7 cellular contexts compared by ENCODE assay signal in the genomic region with DNA sequence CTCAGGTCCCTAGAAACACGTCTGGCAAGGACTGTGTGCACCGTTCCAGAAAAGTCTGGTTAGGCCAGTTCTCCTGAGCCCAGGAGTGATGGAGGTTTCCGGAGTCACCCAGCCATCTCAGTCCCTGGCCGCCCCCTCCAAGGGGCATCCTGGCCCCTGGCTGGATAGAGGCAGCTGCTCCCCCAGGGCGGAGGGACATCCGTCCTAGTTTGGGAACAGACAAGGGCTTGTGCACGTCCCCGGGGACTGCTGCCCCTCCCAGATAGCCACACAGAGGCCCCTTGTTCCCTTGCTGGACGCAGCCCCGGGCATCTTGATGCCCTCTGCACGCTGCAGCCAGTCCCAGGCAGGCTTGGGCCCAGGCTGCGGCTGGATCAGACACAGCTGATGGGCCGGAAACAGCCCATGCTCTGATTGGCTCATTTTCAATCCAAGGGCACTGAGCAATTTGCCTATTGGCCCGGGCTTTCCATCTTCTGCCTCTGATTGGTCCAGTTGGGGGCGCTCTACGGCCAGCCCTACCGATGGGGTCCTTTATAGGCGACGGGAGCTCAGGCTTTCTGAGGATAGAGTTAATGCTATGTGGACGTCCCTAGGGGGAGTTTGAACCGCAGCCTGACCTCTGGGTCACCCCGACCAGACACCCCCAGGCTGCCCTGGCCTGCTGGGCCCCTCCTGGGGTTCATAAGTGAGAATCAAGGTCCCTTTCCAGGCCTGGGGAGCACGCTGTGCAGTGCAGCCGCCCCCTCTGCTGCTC. TPM values are rescaled to one million over a fixed set of nuclear protein-coding genes. Genes with fewer than 3 reads are reported as not detected.
DNase-seq lines count a peak whose midpoint lies in the region; ATAC-seq and TF ChIP-seq lines count a peak whose summit lies in the region.

No MANE protein-coding gene starts in this region.

- H3K9ac ChIP-seq in OCI-LY3 (ENCODE audit: low read length) (no peak overlapping the region), endodermal cell (ENCODE audit: extremely low read depth, low read length, poor library complexity, severe bottlenecking) (no peak overlapping the region)

- H3K27ac Mint-ChIP-seq in endodermal cell = no peak overlapping the region
- no peak overlapping the region for H3K27ac Mint-ChIP-seq in type B pancreatic cell

- H3K36me3 ChIP-seq in OCI-LY3 (replicated peaks; ENCODE audit: low read depth, low read length) = peaks cover 13% of the 10 kb centered on the region
- no peaks in the 10 kb centered on the region for H3K36me3 ChIP-seq in endodermal cell (ENCODE audit: control insufficient read depth, insufficient read depth, low read length)
- H3K36me3 ChIP-seq in mesodermal cell (ENCODE audit: control insufficient read depth, insufficient read depth, low read length) = peaks cover 8% of the 10 kb centered on the region

- TF ChIP-seq CTCF in OCI-LY3 (IDR thresholded peaks at IDR 0.05; ENCODE audit: low read depth, low read length) (peak; percentile 31), endodermal cell (conservative IDR thresholded peaks at IDR 0.05) (peak; percentile 26), type B pancreatic cell (conservative IDR thresholded peaks at IDR 0.05) (peak; percentile 17)

- H3K27me3 ChIP-seq in OCI-LY3 (ENCODE audit: low read depth, low read length) (no peaks in the 10 kb centered on the region), endodermal cell (ENCODE audit: control insufficient read depth, insufficient read depth, low read length, poor library complexity, severe bottlenecking) (no peaks in the 10 kb centered on the region)

- no peaks in the 10 kb centered on the region for H3K4me1 Mint-ChIP-seq in endodermal cell
- H3K4me1 Mint-ChIP-seq in type B pancreatic cell (ENCODE audit: unreplicated experiment) = peaks cover 15% of the 10 kb centered on the region

- H3K4me3 ChIP-seq in OCI-LY3 (ENCODE audit: low read length) (no peak overlapping the region), endodermal cell (ENCODE audit: low read length) (no peak overlapping the region), mesodermal cell (ENCODE audit: extremely low read depth, insufficient read depth, low read length, poor library complexity, severe bottlenecking) (peak overlapping the region; percentile 2)

- H3K27ac ChIP-seq in OCI-LY3 (ENCODE audit: low read length) (no peak overlapping the region), endodermal cell (ENCODE audit: low read depth, low read length) (peak overlapping the region; percentile 81), mesodermal cell (ENCODE audit: low read depth, low read length, severe bottlenecking) (peak overlapping the region; percentile 85)

- peak overlapping the region; percentile 9; the same call in 1 of the 2 replicates for H3K4me2 ChIP-seq in OCI-LY3 (ENCODE audit: low read length)

- H3K9me3 ChIP-seq in OCI-LY3 (ENCODE audit: insufficient read depth, low read length) = no peaks in the 10 kb centered on the region
- no peaks in the 10 kb centered on the region for H3K9me3 ChIP-seq in endodermal cell (ENCODE audit: control insufficient read depth, low read length)
- H3K9me3 ChIP-seq in mesodermal cell (ENCODE audit: control insufficient read depth, low read length) = no peaks in the 10 kb centered on the region

- H3K36me3 Mint-ChIP-seq in endodermal cell (ENCODE audit: low read depth) (peaks cover 10% of the 10 kb centered on the region), type B pancreatic cell (peaks cover 3% of the 10 kb centered on the region)

- WGBS in endodermal cell (ENCODE audit: insufficient coverage in 1 of 2, insufficient read length in 1 of 2), 2 experiments = 92% methylated on average over 7 to 24 of the region's 24 CpGs
- 81 to 82% methylated on average over 17 to 20 of the region's 24 CpGs for WGBS in mesodermal cell (ENCODE audit: insufficient coverage in 2 of 2), 2 experiments

- H3K4me1 ChIP-seq in OCI-LY3 (ENCODE audit: low read length) = peaks cover 36% of the 10 kb centered on the region
- H3K4me1 ChIP-seq in endodermal cell (ENCODE audit: control insufficient read depth, insufficient read depth, low read length) = no peaks in the 10 kb centered on the region
- peaks cover 4% of the 10 kb centered on the region for H3K4me1 ChIP-seq in mesodermal cell (ENCODE audit: control insufficient read depth, insufficient read depth, low read length, poor library complexity, severe bottlenecking)

- H4K20me1 ChIP-seq in OCI-LY3 (ENCODE audit: insufficient read depth, low read length) = peaks cover 33% of the 10 kb centered on the region

- peaks cover 36% of the 10 kb centered on the region for H3K79me2 ChIP-seq in OCI-LY3 (ENCODE audit: low read length)

- H3K4me3 Mint-ChIP-seq in endodermal cell (no peak overlapping the region), type B pancreatic cell (no peak overlapping the region)

- no peak for ATAC-seq in GM19397 (IDR thresholded peaks at IDR 0.05; ENCODE audit: unreplicated experiment)

- DNase-seq in endodermal cell = peak; percentile 72
- DNase-seq in type B pancreatic cell (ENCODE audit: extremely low spot score, unreplicated experiment) = no peak
- DNase-seq in SK-N-DZ (ENCODE audit: low spot score) = no peak
- DNase-seq in SIG-M5 treated with dmso at 0.1 percent for 504 hours (lab: John Stamatoyannopoulos, UW; ENCODE audit: unreplicated experiment) = no peak

- H3K27me3 Mint-ChIP-seq in endodermal cell (ENCODE audit: insufficient read depth) (no peaks in the 10 kb centered on the region), type B pancreatic cell (no peaks in the 10 kb centered on the region)

- H3K9me3 Mint-ChIP-seq in endodermal cell (no peaks in the 10 kb centered on the region), type B pancreatic cell (no peaks in the 10 kb centered on the region)

- no peak overlapping the region for H2AFZ ChIP-seq in OCI-LY3 (ENCODE audit: low read depth, low read length)

RNA-seq across cellular contexts. Expression of gene S1PR2, which starts 3.7 kb away (rescaled TPM):
- 10 to 100 TPM; 11.0 to 16.4 TPM for total RNA-seq in endodermal cell
- 7.6 TPM for polyA plus RNA-seq in endodermal cell (2013, experiment 1 of 2)
- polyA plus RNA-seq in endodermal cell (2013, experiment 2 of 2) = 8.8 TPM
- 11.6 TPM for polyA plus RNA-seq in mesodermal cell (2013, experiment 1 of 2)
- 8.0 TPM for polyA plus RNA-seq in mesodermal cell (2013, experiment 2 of 2)
- total RNA-seq in type B pancreatic cell (ENCODE audit: low replicate concordance) = 8.0 and 23.3 TPM in 2 replicates
- 6.4 and 6.8 TPM in 2 replicates for polyA plus RNA-seq in SK-N-DZ (2014; cell fraction: cytosol; rRNA removed)
- 1.7 and 2.3 TPM in 2 replicates for polyA plus RNA-seq in SK-N-DZ (2014; cell fraction: nucleus; rRNA removed)

RNA-seq across cellular contexts. Expression of gene MRPL4, which starts 24.6 kb away (rescaled TPM):
- total RNA-seq in endodermal cell = 10 to 100 TPM; 66.0 to 69.2 TPM
- polyA plus RNA-seq in endodermal cell (2013, experiment 1 of 2) = 53.3 TPM
- 51.8 TPM for polyA plus RNA-seq in endodermal cell (2013, experiment 2 of 2)
- polyA plus RNA-seq in mesodermal cell (2013, experiment 1 of 2) = 51.7 TPM
- 46.7 TPM for polyA plus RNA-seq in mesodermal cell (2013, experiment 2 of 2)
- total RNA-seq in type B pancreatic cell (ENCODE audit: low replicate concordance) = 67.3 and 68.0 TPM in 2 replicates
- polyA plus RNA-seq in SK-N-DZ (2014; cell fraction: cytosol; rRNA removed) = 112 and 129 TPM in 2 replicates
- polyA plus RNA-seq in SK-N-DZ (2014; cell fraction: nucleus; rRNA removed) = 104 and 119 TPM in 2 replicates

RNA-seq across cellular contexts. Expression of gene DNMT1, which starts 32.6 kb away (rescaled TPM):
- total RNA-seq in endodermal cell = 100 to 1,000 TPM; 163 to 189 TPM
- 136 TPM for polyA plus RNA-seq in endodermal cell (2013, experiment 1 of 2)
- polyA plus RNA-seq in endodermal cell (2013, experiment 2 of 2) = 125 TPM
- 97.4 TPM for polyA plus RNA-seq in mesodermal cell (2013, experiment 1 of 2)
- 94.1 TPM for polyA plus RNA-seq in mesodermal cell (2013, experiment 2 of 2)
- total RNA-seq in type B pancreatic cell (ENCODE audit: low replicate concordance) = 85.0 and 167 TPM in 2 replicates
- 125 and 137 TPM in 2 replicates for polyA plus RNA-seq in SK-N-DZ (2014; cell fraction: cytosol; rRNA removed)
- 401 and 420 TPM in 2 replicates for polyA plus RNA-seq in SK-N-DZ (2014; cell fraction: nucleus; rRNA removed)

RNA-seq across cellular contexts. Expression of gene ICAM1, which starts 43.5 kb away (rescaled TPM):
- total RNA-seq in endodermal cell = 1 to 10 TPM; 1.7 to 5.2 TPM
- 1.3 TPM for polyA plus RNA-seq in endodermal cell (2013, experiment 1 of 2)
- 2.1 TPM for polyA plus RNA-seq in endodermal cell (2013, experiment 2 of 2)
- polyA plus RNA-seq in mesodermal cell (2013, experiment 1 of 2) = 6.0 TPM
- 4.5 TPM for polyA plus RNA-seq in mesodermal cell (2013, experiment 2 of 2)
- 3.3 and 3.6 TPM in 2 replicates for total RNA-seq in type B pancreatic cell (ENCODE audit: low replicate concordance)
- 0.16 TPM in 1 of 2 replicates, not detected in the other for polyA plus RNA-seq in SK-N-DZ (2014; cell fraction: cytosol; rRNA removed)
- polyA plus RNA-seq in SK-N-DZ (2014; cell fraction: nucleus; rRNA removed) = not detected in 2 replicates

RNA-seq across cellular contexts. Expression of gene ICAM4, which starts 59.4 kb away (rescaled TPM):
- total RNA-seq in endodermal cell = under 1 TPM in 1 of 2 donors, not detected in 1; 0.44 TPM
- polyA plus RNA-seq in endodermal cell (2013, experiment 1 of 2) = 0.28 TPM
- polyA plus RNA-seq in endodermal cell (2013, experiment 2 of 2) = 0.21 TPM
- 1.9 TPM for polyA plus RNA-seq in mesodermal cell (2013, experiment 1 of 2)
- polyA plus RNA-seq in mesodermal cell (2013, experiment 2 of 2) = 1.7 TPM
- 2.8 and 5.3 TPM in 2 replicates for total RNA-seq in type B pancreatic cell (ENCODE audit: low replicate concordance)
- polyA plus RNA-seq in SK-N-DZ (2014; cell fraction: cytosol; rRNA removed) = not detected in 2 replicates
- not detected in 2 replicates for polyA plus RNA-seq in SK-N-DZ (2014; cell fraction: nucleus; rRNA removed)
